8 cellular contexts compared by ENCODE assay signal in genomic region chr9:128067622-128067897, GRCh38. TPM values are rescaled to one million over a fixed set of nuclear protein-coding genes. Genes with fewer than 3 reads are reported as not detected.
A peak's percentile ranks its signal among the peaks of the same experiment; 100 is the strongest.
DNase-seq lines count a peak whose midpoint lies in the region; ATAC-seq, FAIRE-seq and TF ChIP-seq lines count a peak whose summit lies in the region.

No MANE protein-coding gene starts in this region.

- no peak overlapping the region for H3K4me3 Mint-ChIP-seq in CD8-positive, alpha-beta T cell
- H3K4me3 Mint-ChIP-seq in activated CD8-positive, alpha-beta memory T cell treated with anti-CD3 and anti-CD28 coated beads, Interleukin-2, amount 10 ng/mL, durations not matched to agents 7 days and 5 days, result no peak overlapping the region

- H3K9me3 ChIP-seq in CD8-positive, alpha-beta T cell (ENCODE audit: low read length), result no peaks in the 10 kb centered on the region

- DNase-seq in CD8-positive, alpha-beta T cell, result no peak
- no peak for DNase-seq in fibroblast of mammary gland (ENCODE audit: low read depth)
- DNase-seq in activated CD8-positive, alpha-beta memory T cell treated with anti-CD3 and anti-CD28 coated beads, Interleukin-2, amount 10 ng/mL, durations not matched to agents 7 days and 5 days, result no peak
- no peak for DNase-seq in frontal cortex (ENCODE audit: low spot score in 2 of 2)
- DNase-seq in pons (ENCODE audit: low spot score), result no peak

- H3K4me3 ChIP-seq in CD8-positive, alpha-beta T cell (ENCODE audit: low read depth, low read length), result peak overlapping the region; percentile 84
- peak overlapping the region; percentile 73 for H3K4me3 ChIP-seq in fibroblast of mammary gland (ENCODE audit: control insufficient read depth, low read depth, low read length)
- peak overlapping the region; percentile 90 for H3K4me3 ChIP-seq in rectal smooth muscle tissue (ENCODE audit: low read length)

- CTCF ChIA-PET in CD8-positive, alpha-beta T cell (lab: Charles Lee), result interaction anchor here (0.7 to 9.0 kb wide), 7 partner anchors 9 to 123 kb away, joined by 3 to 44 read pairs (median 6); no protein-coding TSS in a partner anchor
- CTCF ChIA-PET in activated CD8-positive, alpha-beta memory T cell treated with anti-CD3 and anti-CD28 coated beads, Interleukin-2, amount 10 ng/mL, durations not matched to agents 7 days and 5 days (lab: Charles Lee), result interaction anchor here (0.6 to 3.4 kb wide), 12 partner anchors 10 to 151 kb away, joined by 3 to 18 read pairs (median 4); partner anchors contain the start of gene ST6GALNAC4

- H3K4me1 Mint-ChIP-seq in CD8-positive, alpha-beta T cell (ENCODE audit: low read depth), result peaks cover 61% of the 10 kb centered on the region
- H3K4me1 Mint-ChIP-seq in activated CD8-positive, alpha-beta memory T cell treated with anti-CD3 and anti-CD28 coated beads, Interleukin-2, amount 10 ng/mL, durations not matched to agents 7 days and 5 days, result peaks cover 42% of the 10 kb centered on the region

- no peaks in the 10 kb centered on the region for H3K9me3 Mint-ChIP-seq in CD8-positive, alpha-beta T cell
- no peaks in the 10 kb centered on the region for H3K9me3 Mint-ChIP-seq in activated CD8-positive, alpha-beta memory T cell treated with anti-CD3 and anti-CD28 coated beads, Interleukin-2, amount 10 ng/mL, durations not matched to agents 7 days and 5 days (ENCODE audit: low read depth)

- H3K9ac ChIP-seq in rectal smooth muscle tissue (ENCODE audit: low read length), result peak overlapping the region; percentile 69

- ATAC-seq in CD8-positive, alpha-beta T cell, result no peak
- ATAC-seq in HG02884 (IDR thresholded peaks at IDR 0.05; ENCODE audit: unreplicated experiment), result no peak
- no peak for ATAC-seq in activated CD8-positive, alpha-beta memory T cell treated with anti-CD3 and anti-CD28 coated beads, Interleukin-2, amount 10 ng/mL, durations not matched to agents 7 days and 5 days

- POLR2A ChIA-PET in CD8-positive, alpha-beta T cell (lab: Charles Lee), result interaction anchor here (0.7 to 3.5 kb wide), 14 partner anchors 9 to 283 kb away, joined by 3 to 24 read pairs (median 4); partner anchors contain the start of genes CDK9, DPM2 and EEIG1

- H3K4me1 ChIP-seq in CD8-positive, alpha-beta T cell (ENCODE audit: insufficient read depth, low read length), result peaks cover 62% of the 10 kb centered on the region
- H3K4me1 ChIP-seq in rectal smooth muscle tissue (ENCODE audit: control insufficient read depth, insufficient read depth, low read length), result peaks cover 16% of the 10 kb centered on the region

- H3K27ac Mint-ChIP-seq in CD8-positive, alpha-beta T cell, result no peak overlapping the region
- H3K27ac Mint-ChIP-seq in activated CD8-positive, alpha-beta memory T cell treated with anti-CD3 and anti-CD28 coated beads, Interleukin-2, amount 10 ng/mL, durations not matched to agents 7 days and 5 days, result no peak overlapping the region

- H3K27ac ChIP-seq in CD8-positive, alpha-beta T cell (ENCODE audit: low read depth, low read length), result peak overlapping the region; percentile 60
- H3K27ac ChIP-seq in rectal smooth muscle tissue (ENCODE audit: low read depth, low read length), result peak overlapping the region; percentile 96

- peaks cover 7% of the 10 kb centered on the region for H3K36me3 ChIP-seq in CD8-positive, alpha-beta T cell (ENCODE audit: insufficient read depth, low read length)
- peaks cover 9% of the 10 kb centered on the region for H3K36me3 ChIP-seq in rectal smooth muscle tissue (ENCODE audit: control insufficient read depth, insufficient read depth, low read length)

- no peak for FAIRE-seq in frontal cortex (lab: Jason Lieb, UNC)

- H3K27me3 ChIP-seq in CD8-positive, alpha-beta T cell (ENCODE audit: insufficient read depth, low read length), result no peaks in the 10 kb centered on the region
- H3K27me3 ChIP-seq in rectal smooth muscle tissue (ENCODE audit: control insufficient read depth, insufficient read depth, low read length), result no peaks in the 10 kb centered on the region

- no peak for TF ChIP-seq CTCF in CD8-positive, alpha-beta T cell (IDR thresholded peaks at IDR 0.05)
- TF ChIP-seq CTCF in fibroblast of mammary gland (conservative IDR thresholded peaks at IDR 0.05; ENCODE audit: control insufficient read depth, insufficient read depth, low read depth, low read length), result no peak

- H3K36me3 Mint-ChIP-seq in CD8-positive, alpha-beta T cell, result peaks cover 8% of the 10 kb centered on the region
- peaks cover 17% of the 10 kb centered on the region for H3K36me3 Mint-ChIP-seq in activated CD8-positive, alpha-beta memory T cell treated with anti-CD3 and anti-CD28 coated beads, Interleukin-2, amount 10 ng/mL, durations not matched to agents 7 days and 5 days

- intact Hi-C loops in CD8-positive, alpha-beta T cell (cut with DNase I, micrococcal nuclease), result loop anchor here (1.0 to 10.0 kb wide), 10 partner anchors 26 to 643 kb away; partner anchors contain the start of genes BBLN (in 1 of the 2), CDK9 (in 1 of the 2), DPM2 (in 1 of the 2) and FPGS (in 1 of the 2)

- H3K27me3 Mint-ChIP-seq in CD8-positive, alpha-beta T cell (ENCODE audit: low read depth), result no peaks in the 10 kb centered on the region
- H3K27me3 Mint-ChIP-seq in activated CD8-positive, alpha-beta memory T cell treated with anti-CD3 and anti-CD28 coated beads, Interleukin-2, amount 10 ng/mL, durations not matched to agents 7 days and 5 days, result no peaks in the 10 kb centered on the region

TF ChIP-seq in PFSK-1, 5 proteins besides CTCF, POLR2A, EP300 and RAD21:
- TF ChIP-seq POLR2AphosphoS5 (IDR thresholded peaks at IDR 0.05; ENCODE audit: low read depth, low read length) (peak; percentile 75), FOXP2 (optimal IDR thresholded peaks at IDR 0.05; ENCODE audit: borderline replicate concordance, extremely low read depth, extremely low read length, insufficient read depth) (no peak), TAF1 (IDR thresholded peaks at IDR 0.05; ENCODE audit: borderline replicate concordance, insufficient read depth, low read length) (no peak; the same call in 1 of the 2 replicates)

RNA-seq across cellular contexts. Expression of gene NAIF1, which starts 0.4 kb away (rescaled TPM):
- 10 to 100 TPM; 14.4 to 15.0 TPM for total RNA-seq in CD8-positive, alpha-beta T cell
- polyA plus RNA-seq in PFSK-1 (2012; ENCODE audit: insufficient read length, low read depth), result 15.5 TPM
- 10 to 100 TPM; 13.8 to 16.7 TPM for total RNA-seq in activated CD8-positive, alpha-beta memory T cell treated with anti-CD3 and anti-CD28 coated beads, Interleukin-2, amount 10 ng/mL, durations not matched to agents 7 days and 5 days
- total RNA-seq in frontal cortex, result 9.0 TPM

RNA-seq across cellular contexts. Expression of gene SLC25A25, which starts 0.5 kb away (rescaled TPM):
- total RNA-seq in CD8-positive, alpha-beta T cell, result 10 to 100 TPM; 12.1 to 12.2 TPM
- polyA plus RNA-seq in PFSK-1 (2012; ENCODE audit: insufficient read length, low read depth), result 36.7 TPM
- 10 to 100 TPM; 16.5 to 18.1 TPM for total RNA-seq in activated CD8-positive, alpha-beta memory T cell treated with anti-CD3 and anti-CD28 coated beads, Interleukin-2, amount 10 ng/mL, durations not matched to agents 7 days and 5 days
- total RNA-seq in frontal cortex, result 29.8 TPM

RNA-seq across cellular contexts. Expression of gene PTGES2, which starts 60.0 kb away (rescaled TPM):
- total RNA-seq in CD8-positive, alpha-beta T cell, result 10 to 100 TPM; 38.8 to 44.6 TPM
- 222 TPM for polyA plus RNA-seq in PFSK-1 (2012; ENCODE audit: insufficient read length, low read depth)
- total RNA-seq in activated CD8-positive, alpha-beta memory T cell treated with anti-CD3 and anti-CD28 coated beads, Interleukin-2, amount 10 ng/mL, durations not matched to agents 7 days and 5 days, result 10 to 100 TPM; 51.0 to 56.4 TPM
- 58.3 TPM for total RNA-seq in frontal cortex
